Comparison of ENCODE assay signal across 10 cellular contexts in genomic region chr1:200090252-200091159, GRCh38.
DNase-seq lines count a peak whose midpoint lies in the region; ATAC-seq and TF ChIP-seq lines count a peak whose summit lies in the region.
"Had no signal": no experiment of that assay in that cellular context is flagged by ENCODE, and none has a peak within 500 bp of the region (broad histone marks: within the 10 kb centered on the region; RNA-seq: fewer than 3 reads in every experiment).

No MANE protein-coding gene starts in this region.

- DNase-seq in A172 (ENCODE audit: low spot score), result peak; percentile 60
- no peak for DNase-seq in GM06990 (ENCODE audit: extremely low read depth, insufficient read length)
- DNase-seq in NT2/D1 (ENCODE audit: low read depth, low spot score), result peak; percentile 44
- DNase-seq in fibroblast of pulmonary artery (ENCODE audit: low read depth), result no peak
- no peak for DNase-seq in cerebellar nuclear complex (lab: John Stamatoyannopoulos, UW)
- DNase-seq in CD1c-positive myeloid dendritic cell (ENCODE audit: extremely low spot score), result no peak
- DNase-seq: DMS79, NCI-H2171 had no signal

- peak; percentile 53 for TF ChIP-seq CTCF in GM06990 (IDR thresholded peaks at IDR 0.05; ENCODE audit: insufficient read depth, low read length, poor library complexity, severe bottlenecking)
- peak; percentile 31 for TF ChIP-seq CTCF in fibroblast of pulmonary artery (IDR thresholded peaks at IDR 0.05; ENCODE audit: low read length, missing control alignments)

- H3K9me3 ChIP-seq in NT2/D1 (ENCODE audit: insufficient read depth, low read length), result no peaks in the 10 kb centered on the region

- H3K4me1 ChIP-seq in NT2/D1 (ENCODE audit: insufficient read depth, insufficient read length), result no peaks in the 10 kb centered on the region

- no peaks in the 10 kb centered on the region for H3K27me3 ChIP-seq in GM06990 (replicated peaks; ENCODE audit: control insufficient read depth, insufficient read depth, low read length)
- H3K27me3 ChIP-seq in NT2/D1 (ENCODE audit: insufficient read depth, insufficient read length), result no peaks in the 10 kb centered on the region

- H3K4me3 ChIP-seq in GM06990 (replicated peaks; ENCODE audit: low read depth, low read length) (no peak overlapping the region), NT2/D1 (ENCODE audit: insufficient read length, low read depth) (no peak overlapping the region), fibroblast of pulmonary artery (replicated peaks; ENCODE audit: low read depth, low read length) (no peak overlapping the region)

- H3K36me3 ChIP-seq in GM06990 (ENCODE audit: control insufficient read depth, insufficient read depth, low read length) (no peaks in the 10 kb centered on the region), NT2/D1 (ENCODE audit: insufficient read depth, insufficient read length, low read length) (no peaks in the 10 kb centered on the region)

- ATAC-seq in HG03439 (IDR thresholded peaks at IDR 0.05; ENCODE audit: unreplicated experiment), result no peak
- no peak for ATAC-seq in GM21447 (IDR thresholded peaks at IDR 0.05; ENCODE audit: unreplicated experiment)

- H3K9ac ChIP-seq in NT2/D1 (ENCODE audit: insufficient read length, low read depth), result no peak overlapping the region

Comparison
In these comparisons a context has a peak if more than half of its experiments do, and no peak if none do; other contexts are left out.
1. DNase-seq: peak in A172 (single experiment) and NT2/D1 (single experiment); none in GM06990 (single experiment), fibroblast of pulmonary artery (single experiment), cerebellar nuclear complex (0 of 2) and CD1c-positive myeloid dendritic cell (single experiment).